8 cellular contexts compared by ENCODE assay signal in genomic region chr12:123384994-123385376, GRCh38. TPM values are rescaled to one million over a fixed set of nuclear protein-coding genes. Genes with fewer than 3 reads are reported as not detected.
DNase-seq lines count a peak whose midpoint lies in the region; TF ChIP-seq lines count a peak whose summit lies in the region.

No MANE protein-coding gene starts in this region.

- intact Hi-C loops in lower leg skin (cut with DNase I; ENCODE audit: low total_unique reads) = no loop called here

- 17 to 50% methylated on average over 1 of the region's 1 CpG for WGBS in lower leg skin, 2 donors

- no peak for TF ChIP-seq CTCF in lower leg skin (IDR thresholded peaks at IDR 0.05)

- DNase-seq in HCEC 1CT = peak; percentile 80
- DNase-seq in SJSA1 (ENCODE audit: low read depth in 1 of 2, low spot score in 2 of 2) = no peak
- DNase-seq in fibroblast of the conjunctiva (ENCODE audit: low read depth) = peak; percentile 68
- no peak for DNase-seq in NCI-H1436 (lab: John Stamatoyannopoulos, UW)
- DNase-seq in central memory CD4-positive, alpha-beta T cell = no peak
- DNase-seq in lower leg skin (ENCODE audit: low spot score in 2 of 2) = no peak
- no peak for DNase-seq in inferior parietal cortex (ENCODE audit: extremely low spot score)

- H3K36me3 ChIP-seq in SJSA1 (peaks cover 15% of the 10 kb centered on the region), skeletal muscle tissue (ENCODE audit: control insufficient read depth in 3 of 3, insufficient read depth in 3 of 3, low read length in 3 of 3) (no peaks in the 10 kb centered on the region)

- H3K4me3 ChIP-seq in SJSA1 = peak overlapping the region; percentile 64
- peak overlapping the region; percentile 73 to 80 (median 78) for H3K4me3 ChIP-seq in skeletal muscle tissue (ENCODE audit: low read length in 3 of 3)
- no peak overlapping the region for H3K4me3 ChIP-seq in lower leg skin (ENCODE audit: low read depth, poor library complexity, severe bottlenecking)

- H3K27ac ChIP-seq in SJSA1 = peak overlapping the region; percentile 71
- H3K27ac ChIP-seq in skeletal muscle tissue (ENCODE audit: low read depth, low read length) = no peak overlapping the region

- no peak for TF ChIP-seq POLR2A in lower leg skin (IDR thresholded peaks at IDR 0.05)

- H3K4me1 ChIP-seq in SJSA1 (replicated peaks) (peaks cover 24% of the 10 kb centered on the region), skeletal muscle tissue (ENCODE audit: control insufficient read depth in 3 of 3, insufficient read depth in 3 of 3, low read length in 3 of 3) (peaks cover 20 to 26% (median 23%) of the 10 kb centered on the region in 3 donors)

- H3K9me3 ChIP-seq in SJSA1 (replicated peaks) = no peaks in the 10 kb centered on the region
- H3K9me3 ChIP-seq in skeletal muscle tissue (ENCODE audit: control insufficient read depth in 3 of 3, low read length in 3 of 3) = no peaks in the 10 kb centered on the region

- H3K9ac ChIP-seq in skeletal muscle tissue (ENCODE audit: low read depth in 1 of 3, low read length in 3 of 3) = peak overlapping the region; percentile 70 to 85 (median 82)

- no peaks in the 10 kb centered on the region for H3K27me3 ChIP-seq in SJSA1 (replicated peaks)
- H3K27me3 ChIP-seq in skeletal muscle tissue (ENCODE audit: control insufficient read depth in 3 of 3, insufficient read depth in 3 of 3, low read length in 3 of 3) = no peaks in the 10 kb centered on the region

RNA-seq across cellular contexts. Expression of gene KMT5A, which starts 1.1 kb away (rescaled TPM):
- total RNA-seq in SJSA1 (2014; rRNA removed; shearing (Covaris generic)) = 42.9 and 61.5 TPM in 2 replicates
- total RNA-seq in skeletal muscle tissue = 19.3 TPM
- total RNA-seq in lower leg skin = 10 to 100 TPM; 49.3 to 69.3 (median 62.5) TPM

RNA-seq across cellular contexts. Expression of gene SBNO1, which starts 20.3 kb away (rescaled TPM):
- 17.2 and 19.2 TPM in 2 replicates for total RNA-seq in SJSA1 (2014; rRNA removed; shearing (Covaris generic))
- total RNA-seq in skeletal muscle tissue = 11.5 TPM
- 10 to 100 TPM; 18.6 to 22.3 (median 20.8) TPM for total RNA-seq in lower leg skin

RNA-seq across cellular contexts. Expression of gene RILPL2, which starts 51.5 kb away (rescaled TPM):
- 1.3 and 2.1 TPM in 2 replicates for total RNA-seq in SJSA1 (2014; rRNA removed; shearing (Covaris generic))
- 1.0 TPM for total RNA-seq in skeletal muscle tissue
- 1 to 10 TPM; 2.8 to 5.6 (median 4.2) TPM for total RNA-seq in lower leg skin

Comparison
In these comparisons a context has a peak if more than half of its experiments do, and no peak if none do; other contexts are left out.
1. DNase-seq: peak in HCEC 1CT (single experiment) and fibroblast of the conjunctiva (single experiment); none in SJSA1 (0 of 2), NCI-H1436 (single experiment), central memory CD4-positive, alpha-beta T cell (single experiment), lower leg skin (0 of 2) and inferior parietal cortex (single experiment).